8 cellular contexts compared by ENCODE assay signal in genomic region chr9:127503947-127504886, GRCh38. TPM values are rescaled to one million over a fixed set of nuclear protein-coding genes. Genes with fewer than 3 reads are reported as not detected.
DNase-seq lines count a peak whose midpoint lies in the region; ATAC-seq and TF ChIP-seq lines count a peak whose summit lies in the region.

No MANE protein-coding gene starts in this region.

- no peaks in the 10 kb centered on the region for H3K9me3 Mint-ChIP-seq in naive thymus-derived CD8-positive, alpha-beta T cell

- no peaks in the 10 kb centered on the region for H3K9me3 ChIP-seq in OCI-LY7 (ENCODE audit: low read length)

- H3K27ac ChIP-seq in OCI-LY7 (ENCODE audit: low read depth, low read length, poor library complexity, severe bottlenecking): no peak overlapping the region

- TF ChIP-seq CTCF in OCI-LY7 (conservative IDR thresholded peaks at IDR 0.05; ENCODE audit: low read length): peak; percentile 85

- H3K27ac Mint-ChIP-seq in naive thymus-derived CD8-positive, alpha-beta T cell: peak overlapping the region in 1 of 10 donors; percentile 59

- no peaks in the 10 kb centered on the region for H3K79me2 ChIP-seq in OCI-LY7 (ENCODE audit: insufficient read depth, low read depth, low read length)

- CTCF ChIA-PET in OCI-LY7 (lab: Charles Lee; ENCODE audit: unreplicated experiment): interaction anchor here (1.1 kb wide), 1 partner anchor 230 kb away, joined by 3 read pairs; the partner anchor contains the start of gene TOR2A

- no peaks in the 10 kb centered on the region for H3K36me3 ChIP-seq in OCI-LY7 (ENCODE audit: insufficient read depth, low read length)

- H3K4me3 Mint-ChIP-seq in naive thymus-derived CD8-positive, alpha-beta T cell: no peak overlapping the region

- peaks cover 0 to 2% (median 0%) of the 10 kb centered on the region in 3 donors for H3K36me3 Mint-ChIP-seq in naive thymus-derived CD8-positive, alpha-beta T cell

- no peaks in the 10 kb centered on the region for H3K9me2 ChIP-seq in OCI-LY7 (ENCODE audit: insufficient read depth, low read length)

- intact Hi-C loops in OCI-LY7 (cut with micrococcal nuclease; ENCODE audit: unreplicated experiment): loop anchor here (1.0 to 10.0 kb wide), 4 partner anchors 82 to 421 kb away; partner anchors contain the start of gene AK1

- POLR2A ChIA-PET in OCI-LY7 (lab: Charles Lee): no interaction called here
- POLR2A ChIA-PET in naive thymus-derived CD8-positive, alpha-beta T cell (lab: Charles Lee): interaction anchor here (0.6 to 0.9 kb wide), 2 partner anchors 80 to 230 kb away, joined by 3 to 4 read pairs; partner anchors contain the start of gene TOR2A

- ATAC-seq in esophagus mucosa: peak; percentile 55
- ATAC-seq in naive thymus-derived CD8-positive, alpha-beta T cell: peak; percentile 93 to 95
- no peak for ATAC-seq in GM18520 (IDR thresholded peaks at IDR 0.05; ENCODE audit: unreplicated experiment)

- H3K4me2 ChIP-seq in OCI-LY7 (ENCODE audit: low read length): no peak overlapping the region

- no peak overlapping the region for H3K4me3 ChIP-seq in OCI-LY7 (ENCODE audit: low read depth, low read length, poor library complexity, severe bottlenecking)

- no TSS peak for BruUV-seq in OCI-LY7 (replicated peaks; lab: Mats Ljungman, UMichigan)

- H4K20me1 ChIP-seq in OCI-LY7 (ENCODE audit: insufficient read depth, low read length): no peaks in the 10 kb centered on the region

- DNase-seq in COR-L47 (lab: John Stamatoyannopoulos, UW) (peak; percentile 78), HuH-7 (ENCODE audit: low spot score) (peak; percentile 92), OCI-LY7 (ENCODE audit: low spot score) (peak; percentile 78), activated T-cell treated with anti-CD3 and anti-CD28 coated beads for 24 hours (ENCODE audit: low read depth) (peak; percentile 62)
- peak; percentile 56 to 89 (median 76) for DNase-seq in naive thymus-derived CD8-positive, alpha-beta T cell
- peak; percentile 65 for DNase-seq in stimulated activated CD8-positive, alpha-beta memory T cell treated with anti-CD3 and anti-CD28 coated beads, Interleukin-7, amount 100 ng/mL, for 24 hours (ENCODE audit: low read depth)

- H3K4me1 Mint-ChIP-seq in naive thymus-derived CD8-positive, alpha-beta T cell: peaks cover 0 to 3% (median 0%) of the 10 kb centered on the region in 4 donors

- no peak overlapping the region for H2AFZ ChIP-seq in OCI-LY7 (ENCODE audit: low read length)

- no peaks in the 10 kb centered on the region for H3K27me3 Mint-ChIP-seq in naive thymus-derived CD8-positive, alpha-beta T cell

- H3K4me1 ChIP-seq in OCI-LY7 (ENCODE audit: insufficient read depth, low read length, poor library complexity, severe bottlenecking): no peaks in the 10 kb centered on the region

RNA-seq across cellular contexts. Expression of gene LRSAM1, which starts 52.9 kb away (rescaled TPM):
- 13.6 and 20.8 TPM in 2 replicates for total RNA-seq in OCI-LY7 (2014; rRNA removed; shearing (Covaris generic))
- 32.2 and 34.1 TPM in 2 replicates for total RNA-seq in OCI-LY7 (2022)
- total RNA-seq in esophagus mucosa: 13.5 TPM
- 10 to 100 TPM; 24.2 to 26.4 TPM for total RNA-seq in naive thymus-derived CD8-positive, alpha-beta T cell
- polyA plus RNA-seq in naive thymus-derived CD8-positive, alpha-beta T cell: 1 to 10 TPM; 4.3 to 9.6 (median 5.0) TPM

RNA-seq across cellular contexts. Expression of gene RPL12, which starts 53.0 kb away (rescaled TPM):
- 1,855 and 1,868 TPM in 2 replicates for total RNA-seq in OCI-LY7 (2014; rRNA removed; shearing (Covaris generic))
- total RNA-seq in OCI-LY7 (2022) (1,622 and 1,726 TPM in 2 replicates), esophagus mucosa (1,546 TPM)
- 1,000 to 10,000 TPM; 1,452 to 1,480 TPM for total RNA-seq in naive thymus-derived CD8-positive, alpha-beta T cell
- polyA plus RNA-seq in naive thymus-derived CD8-positive, alpha-beta T cell: 1,000 to 10,000 TPM; 1,731 to 2,420 (median 2,163) TPM
